8 cellular contexts compared by ENCODE assay signal in genomic region chr11:73295259-73295995, GRCh38. TPM values are rescaled to one million over a fixed set of nuclear protein-coding genes. Genes with fewer than 3 reads are reported as not detected.
DNase-seq lines count a peak whose midpoint lies in the region; ATAC-seq and TF ChIP-seq lines count a peak whose summit lies in the region.

No MANE protein-coding gene starts in this region.

- intact Hi-C loops in natural killer cell (cut with micrococcal nuclease) = loop anchor here (1.0 kb wide), 1 partner anchor 40 kb away; no protein-coding TSS in a partner anchor

- no peaks in the 10 kb centered on the region for H3K4me1 ChIP-seq in HEK293 (ENCODE audit: control insufficient read depth, insufficient read depth, low read length)

- peak; percentile 80 to 95 (median 88) for ATAC-seq in natural killer cell
- ATAC-seq in stimulated activated naive CD8-positive, alpha-beta T cell treated with anti-CD3 and anti-CD28 coated beads, Interleukin-15, Interleukin-2, amounts not matched to agents 100 U/mL and 50 U/mL, for 24 hours = peak; percentile 68
- no peak for ATAC-seq in HG03139 (IDR thresholded peaks at IDR 0.05; ENCODE audit: unreplicated experiment)

- H3K4me3 ChIP-seq in HEK293 (ENCODE audit: low read depth, low read length) (no peak overlapping the region), epithelial cell of esophagus (ENCODE audit: low read length) (no peak overlapping the region)

- H3K27ac Mint-ChIP-seq in natural killer cell = no peak overlapping the region

- CTCF ChIA-PET in HEK293 (lab: Yijun Ruan, JAX) = interaction anchor here (0.5 to 6.4 kb wide), 29 partner anchors 11 to 804 kb away, joined by 3 to 75 read pairs (median 4); partner anchors contain the start of gene ARHGEF17

- peak; percentile 31 for DNase-seq in COLO668 (lab: John Stamatoyannopoulos, UW; ENCODE audit: unreplicated experiment)
- DNase-seq in NOMO-1 treated with DMSO at 0.1 percent for 48 hours (lab: John Stamatoyannopoulos, UW; ENCODE audit: unreplicated experiment) = peak; percentile 76
- DNase-seq in activated CD8-positive, alpha-beta memory T cell treated with anti-CD3 and anti-CD28 coated beads for 1 hour (ENCODE audit: extremely low read depth in 1 of 2, low read depth in 1 of 2) = peak; percentile 40 to 64
- DNase-seq in epithelial cell of esophagus (ENCODE audit: low read depth) = peak; percentile 81
- peak; percentile 71 for DNase-seq in natural killer cell
- DNase-seq in stimulated activated naive CD8-positive, alpha-beta T cell treated with anti-CD3 and anti-CD28 coated beads, Interleukin-15, Interleukin-2, amounts not matched to agents 100 U/mL and 50 U/mL, for 24 hours = peak; percentile 86

- no peaks in the 10 kb centered on the region for H3K9me3 Mint-ChIP-seq in natural killer cell

- peaks cover 0 to 5% of the 10 kb centered on the region in 2 donors for H3K27me3 Mint-ChIP-seq in natural killer cell (ENCODE audit: low read depth in 2 of 2)

- no peaks in the 10 kb centered on the region for H3K36me3 Mint-ChIP-seq in natural killer cell

- no peak overlapping the region for H3K4me3 Mint-ChIP-seq in natural killer cell

- POLR2A ChIA-PET in HEK293 (lab: Yijun Ruan, JAX) = interaction anchor here (0.5 kb wide), 1 partner anchor 25 kb away, joined by 4 read pairs; no protein-coding TSS in a partner anchor

- H3K4me1 Mint-ChIP-seq in natural killer cell = peaks cover 0 to 9% of the 10 kb centered on the region in 2 donors

- H3K36me3 ChIP-seq in HEK293 (ENCODE audit: control insufficient read depth in 2 of 2, insufficient read depth in 1 of 2, low read length in 2 of 2) = no peaks in the 10 kb centered on the region

- no peak for TF ChIP-seq CTCF in HEK293 (tag by site-specific recombination; IDR thresholded peaks at IDR 0.05)
- peak; percentile 96 for TF ChIP-seq CTCF in epithelial cell of esophagus (IDR thresholded peaks at IDR 0.05; ENCODE audit: insufficient read depth, low read depth, low read length, missing control alignments)
- peak; percentile 86 for TF ChIP-seq CTCF in natural killer cell (IDR thresholded peaks at IDR 0.05)

- no peaks in the 10 kb centered on the region for H3K9me3 ChIP-seq in HEK293 (ENCODE audit: control insufficient read depth, insufficient read depth, low read depth, low read length)

- H3K27ac ChIP-seq in HEK293 (ENCODE audit: extremely low read depth, low read depth, low read length) = no peak overlapping the region

TF ChIP-seq in HEK293, 187 proteins besides CTCF, POLR2A, EP300 and RAD21 (continues in another document):
- TF ChIP-seq ZNF707 (tag by site-specific recombination; IDR thresholded peaks at IDR 0.05) = no peak
- TF ChIP-seq ZNF112 (tag by site-specific recombination; IDR thresholded peaks at IDR 0.05) = no peak
- TF ChIP-seq ZBTB21 (tag by site-specific recombination; IDR thresholded peaks at IDR 0.05) = peak; percentile 72
- no peak for TF ChIP-seq GLI4 (tag by site-specific recombination; IDR thresholded peaks at IDR 0.05)
- TF ChIP-seq PRDM1 (tag by site-specific recombination; IDR thresholded peaks at IDR 0.05) = no peak
- TF ChIP-seq ZFHX2 (tag by site-specific recombination; conservative IDR thresholded peaks at IDR 0.05) = no peak
- TF ChIP-seq KLF16 (tag by site-specific recombination; IDR thresholded peaks at IDR 0.05) = no peak
- no peak for TF ChIP-seq ZNF248 (tag by site-specific recombination; IDR thresholded peaks at IDR 0.05)
- no peak for TF ChIP-seq ZSCAN18 (tag by site-specific recombination; IDR thresholded peaks at IDR 0.05)
- no peak for TF ChIP-seq ZNF776 (tag by site-specific recombination; IDR thresholded peaks at IDR 0.05; ENCODE audit: borderline replicate concordance)
- TF ChIP-seq REPIN1 (tag by site-specific recombination; IDR thresholded peaks at IDR 0.05; ENCODE audit: low read depth) = no peak
- TF ChIP-seq ZNF704 (tag by site-specific recombination; IDR thresholded peaks at IDR 0.05) = no peak
- no peak for TF ChIP-seq ZNF157 (tag by site-specific recombination; IDR thresholded peaks at IDR 0.05)
- TF ChIP-seq ZNF514 (tag by site-specific recombination; IDR thresholded peaks at IDR 0.05) = no peak
- no peak for TF ChIP-seq ZNF174 (tag by site-specific recombination; IDR thresholded peaks at IDR 0.05)
- TF ChIP-seq ZNF791 (tag by site-specific recombination; IDR thresholded peaks at IDR 0.05) = no peak
- TF ChIP-seq ZNF341 (tag by site-specific recombination; IDR thresholded peaks at IDR 0.05; ENCODE audit: low read depth) = no peak
- no peak for TF ChIP-seq ZXDB (tag by site-specific recombination; IDR thresholded peaks at IDR 0.05)
- TF ChIP-seq ZNF548 (tag by site-specific recombination; IDR thresholded peaks at IDR 0.05) = no peak
- TF ChIP-seq ZSCAN16 (tag by site-specific recombination; IDR thresholded peaks at IDR 0.05) = no peak
- TF ChIP-seq ZNF24 (tag by site-specific recombination; IDR thresholded peaks at IDR 0.05) = no peak
- no peak for TF ChIP-seq ZNF48 (tag by site-specific recombination; IDR thresholded peaks at IDR 0.05)
- peak; percentile 76; the same call in 1 of the 2 replicates for TF ChIP-seq ZBTB48 (tag by site-specific recombination; IDR thresholded peaks at IDR 0.05)
- TF ChIP-seq BCL11B (tag by site-specific recombination; IDR thresholded peaks at IDR 0.05; ENCODE audit: low read depth) = no peak
- TF ChIP-seq ZNF777 (tag by site-specific recombination; IDR thresholded peaks at IDR 0.05; ENCODE audit: borderline replicate concordance) = no peak
- TF ChIP-seq MYNN (tag by site-specific recombination; IDR thresholded peaks at IDR 0.05; ENCODE audit: borderline replicate concordance) = no peak
- no peak for TF ChIP-seq ZNF580 (tag by site-specific recombination; IDR thresholded peaks at IDR 0.05)
- TF ChIP-seq ZFP3 (tag by site-specific recombination; IDR thresholded peaks at IDR 0.05; ENCODE audit: low read depth) = no peak
- TF ChIP-seq ZNF596 (tag by site-specific recombination; IDR thresholded peaks at IDR 0.05) = no peak
- TF ChIP-seq ZNF555 (tag by site-specific recombination; conservative IDR thresholded peaks at IDR 0.05) = no peak
- TF ChIP-seq ZBTB10 (tag by site-specific recombination; IDR thresholded peaks at IDR 0.05) = no peak
- no peak for TF ChIP-seq ZNF501 (tag by site-specific recombination; IDR thresholded peaks at IDR 0.05)
- TF ChIP-seq ZNF223 (tag by site-specific recombination; IDR thresholded peaks at IDR 0.05) = no peak
- peak; percentile 86 for TF ChIP-seq ZFP37 (tag by site-specific recombination; IDR thresholded peaks at IDR 0.05)

RNA-seq across cellular contexts. Expression of gene ARHGEF17, which starts 12.6 kb away (rescaled TPM):
- under 1 TPM; 0.02 to 0.88 (median 0.50) TPM for total RNA-seq in natural killer cell

RNA-seq across cellular contexts. Expression of gene P2RY6, which starts 23.3 kb away (rescaled TPM):
- under 1 TPM in 2 of 3 donors, not detected in 1; 0.24 to 0.40 TPM for total RNA-seq in natural killer cell

Comparison
In these comparisons a context has a peak if more than half of its experiments do, and no peak if none do; other contexts are left out.
1. DNase-seq: peak in every context shown above with its lines; median percentile 86 in stimulated activated naive CD8-positive, alpha-beta T cell treated with anti-CD3 and anti-CD28 coated beads, Interleukin-15, Interleukin-2, amounts not matched to agents 100 U/mL and 50 U/mL, for 24 hours; 81 in epithelial cell of esophagus; 76 in NOMO-1 treated with DMSO at 0.1 percent for 48 hours; 71 in natural killer cell; 52 in activated CD8-positive, alpha-beta memory T cell treated with anti-CD3 and anti-CD28 coated beads for 1 hour; 31 in COLO668.